Comparison of ENCODE assay signal across 8 cellular contexts in the genomic region with DNA sequence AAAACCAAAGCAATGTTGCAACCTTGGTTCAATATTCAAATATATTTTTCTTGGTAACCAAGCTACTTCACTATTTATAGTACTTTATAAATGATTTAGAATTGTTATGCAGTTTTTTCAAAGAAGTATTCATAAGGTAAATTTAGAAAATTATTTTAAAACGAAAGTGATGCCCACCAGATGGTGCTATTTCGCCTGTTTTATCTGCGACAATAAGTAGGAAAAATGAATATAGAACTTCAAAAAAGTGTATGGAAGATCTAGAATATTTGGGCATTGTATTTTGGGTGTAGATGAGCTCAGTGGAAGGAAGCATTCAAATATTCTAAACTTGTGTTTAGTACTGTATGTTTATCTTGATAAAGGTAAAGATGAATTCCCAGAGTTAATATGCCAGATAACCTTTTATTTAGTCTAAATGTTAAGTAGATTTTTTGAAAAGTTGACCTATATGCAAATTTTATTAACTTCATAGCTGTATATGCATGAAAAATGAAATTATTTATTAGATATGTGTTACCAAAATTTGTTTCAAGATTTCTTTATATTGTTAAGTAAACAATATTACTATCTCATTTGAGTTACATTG.
A peak's percentile ranks its signal among the peaks of the same experiment; 100 is the strongest.
DNase-seq lines count a peak whose midpoint lies in the region; ATAC-seq and TF ChIP-seq lines count a peak whose summit lies in the region.

No MANE protein-coding gene starts in this region.

- no peak for TF ChIP-seq POLR2A in vagina (IDR thresholded peaks at IDR 0.05)

- intact Hi-C loops in vagina (cut with DNase I) = loop anchor here (5.0 kb wide), 1 partner anchor 858 kb away; no protein-coding TSS in a partner anchor

- in situ Hi-C loops in KBM-7 (cut with MboI; ENCODE audit: low pct_unique_long_range_greater_than_20kb, low sequenced_read_pairs) = no loop called here

- DNase-seq in NOMO-1 (lab: John Stamatoyannopoulos, UW; ENCODE audit: unreplicated experiment in 2 of 2) (peak; percentile 12 to 48), NOMO-1 treated with dmso at 0.1 percent for 144 hours (lab: John Stamatoyannopoulos, UW; ENCODE audit: unreplicated experiment) (no peak), KBM-7 (peak; percentile 55), inferior parietal cortex (ENCODE audit: extremely low spot score) (peak; percentile 76), vagina (ENCODE audit: extremely low spot score in 2 of 2) (no peak)
- DNase-seq in activated CD4-positive, alpha-beta T cell treated with anti-CD3 and anti-CD28 coated beads, Interleukin-2, amount 50 U/mL, for 1 hour = peak; percentile 13

- ATAC-seq in HG03095 (IDR thresholded peaks at IDR 0.05; ENCODE audit: unreplicated experiment) (no peak), GM18868 (IDR thresholded peaks at IDR 0.05; ENCODE audit: unreplicated experiment) (no peak)

- no peaks in the 10 kb centered on the region for H3K27me3 ChIP-seq in vagina

- no peak overlapping the region for H3K27ac ChIP-seq in vagina

- TF ChIP-seq CTCF in vagina (IDR thresholded peaks at IDR 0.05) = peak; percentile 46 to 57 (median 46)

- H3K9me3 ChIP-seq in vagina = no peaks in the 10 kb centered on the region

- no peaks in the 10 kb centered on the region for H3K4me1 ChIP-seq in vagina

- peaks cover 0 to 11% of the 10 kb centered on the region in 2 donors for H3K36me3 ChIP-seq in vagina

- no peak overlapping the region for H3K4me3 ChIP-seq in vagina

Comparison
In these comparisons a context has a peak if more than half of its experiments do, and no peak if none do; other contexts are left out.
1. DNase-seq: peak in NOMO-1 (2 of 2), KBM-7 (single experiment), activated CD4-positive, alpha-beta T cell treated with anti-CD3 and anti-CD28 coated beads, Interleukin-2, amount 50 U/mL, for 1 hour (single experiment) and inferior parietal cortex (single experiment); none in NOMO-1 treated with dmso at 0.1 percent for 144 hours (single experiment) and vagina (0 of 2).